Comparison of ENCODE assay signal across 33 cellular contexts in genomic region chr2:219549619-219550018, GRCh38. TPM values are rescaled to one million over a fixed set of nuclear protein-coding genes. Genes with fewer than 3 reads are reported as not detected.
"Had no signal": no experiment of that assay in that cellular context is flagged by ENCODE, and none has a peak within 500 bp of the region (broad histone marks: within the 10 kb centered on the region; RNA-seq: fewer than 3 reads in every experiment).

No MANE protein-coding gene starts in this region.

- DNase-seq: naive B cell; naive thymus-derived CD8-positive, alpha-beta T cell; occipital lobe; psoas muscle; spleen; stimulated activated CD4-positive, alpha-beta T cell treated with anti-CD3 and anti-CD28 coated beads, Interleukin-12 subunit alpha, Interleukin-12 subunit beta, amount 100 ng/mL, for 4 hours; stimulated activated CD4-positive, alpha-beta T cell treated with anti-CD3 and anti-CD28 coated beads, Interleukin-1b, Interleukin-23, amount 100 ng/mL, for 48 hours; stimulated activated CD4-positive, alpha-beta T cell treated with anti-CD3 and anti-CD28 coated beads, Interleukin-4, amount 100 ng/mL, for 1 hour; stimulated activated CD4-positive, alpha-beta T cell treated with anti-CD3 and anti-CD28 coated beads, Interleukin-4, amount 100 ng/mL, for 4 hours; stimulated activated CD8-positive, alpha-beta memory T cell treated with anti-CD3 and anti-CD28 coated beads, Interleukin-4, amount 100 ng/mL, for 48 hours; stimulated activated naive CD4-positive, alpha-beta T cell; stimulated activated naive CD8-positive, alpha-beta T cell treated with anti-CD3 and anti-CD28 coated beads, Interleukin-15, amount 100 ng/mL, for 72 hours; stimulated activated naive CD8-positive, alpha-beta T cell treated with anti-CD3 and anti-CD28 coated beads, Interleukin-15, Interleukin-2, amounts not matched to agents 100 U/mL and 50 U/mL, for 24 hours; substantia nigra; testis; tibial artery; transverse colon; upper lobe of right lung had no signal

- H2AFZ ChIP-seq: parathyroid adenoma had no signal

- H3K27ac Mint-ChIP-seq: naive thymus-derived CD8-positive, alpha-beta T cell; natural killer cell treated with Interleukin-12 subunit alpha and Interleukin-12 subunit beta and Interleukin-15 and Interleukin-18, amount 100 ng/mL, for 72 hours; progenitor cell of endocrine pancreas; stimulated activated memory B cell treated with anti-CD40 and anti-IgM and Interleukin-4, amounts not matched to agents 10 μg/mL and 1 μg/mL and 100 μg/mL, for 72 hours; stimulated activated naive CD8-positive, alpha-beta T cell treated with anti-CD3 and anti-CD28 coated beads, Interleukin-15, amount 100 ng/mL, for 72 hours; type B pancreatic cell had no signal

- H3K79me2 ChIP-seq: parathyroid adenoma had no signal

- H3K4me3 ChIP-seq: ovary, psoas muscle, skin epidermis, smooth muscle cell, spleen, suprapubic skin, testis, tibial artery, transverse colon, upper lobe of right lung, vagina had no signal

- H3K9ac ChIP-seq: parathyroid adenoma had no signal

- ATAC-seq: naive thymus-derived CD8-positive, alpha-beta T cell; natural killer cell treated with Interleukin-12 subunit alpha and Interleukin-12 subunit beta and Interleukin-15 and Interleukin-18, amount 100 ng/mL, for 72 hours; psoas muscle; right cardiac atrium; sciatic nerve; stimulated activated memory B cell treated with anti-CD40 and anti-IgM and Interleukin-4, amounts not matched to agents 10 μg/mL and 1 μg/mL and 100 μg/mL, for 72 hours; stimulated activated naive CD8-positive, alpha-beta T cell treated with anti-CD3 and anti-CD28 coated beads, Interleukin-15, amount 100 ng/mL, for 72 hours; stimulated activated naive CD8-positive, alpha-beta T cell treated with anti-CD3 and anti-CD28 coated beads, Interleukin-15, Interleukin-2, amounts not matched to agents 100 U/mL and 50 U/mL, for 24 hours; upper lobe of right lung had no signal

- H3K27me3 ChIP-seq: ovary, testis, tibial artery, vagina had no signal

- H3K27ac ChIP-seq: parathyroid adenoma, psoas muscle, skin epidermis, spleen, suprapubic skin, testis, tibial artery, transverse colon, upper lobe of right lung, vagina had no signal

- H3K36me3 Mint-ChIP-seq: naive thymus-derived CD8-positive, alpha-beta T cell; natural killer cell treated with Interleukin-12 subunit alpha and Interleukin-12 subunit beta and Interleukin-15 and Interleukin-18, amount 100 ng/mL, for 72 hours; stimulated activated memory B cell treated with anti-CD40 and anti-IgM and Interleukin-4, amounts not matched to agents 10 μg/mL and 1 μg/mL and 100 μg/mL, for 72 hours had no signal

- H3K4me3 Mint-ChIP-seq: naive B cell; natural killer cell treated with Interleukin-12 subunit alpha and Interleukin-12 subunit beta and Interleukin-15 and Interleukin-18, amount 100 ng/mL, for 72 hours; stimulated activated memory B cell treated with anti-CD40 and anti-IgM and Interleukin-4, amounts not matched to agents 10 μg/mL and 1 μg/mL and 100 μg/mL, for 72 hours; stimulated activated naive CD8-positive, alpha-beta T cell treated with anti-CD3 and anti-CD28 coated beads, Interleukin-15, amount 100 ng/mL, for 72 hours; type B pancreatic cell had no signal

- H3K9me3 Mint-ChIP-seq: naive thymus-derived CD8-positive, alpha-beta T cell; natural killer cell treated with Interleukin-12 subunit alpha and Interleukin-12 subunit beta and Interleukin-15 and Interleukin-18, amount 100 ng/mL, for 72 hours; stimulated activated memory B cell treated with anti-CD40 and anti-IgM and Interleukin-4, amounts not matched to agents 10 μg/mL and 1 μg/mL and 100 μg/mL, for 72 hours; stimulated activated naive CD8-positive, alpha-beta T cell treated with anti-CD3 and anti-CD28 coated beads, Interleukin-15, amount 100 ng/mL, for 72 hours; type B pancreatic cell had no signal

- H3K4me2 ChIP-seq: smooth muscle cell had no signal

- H3K9me3 ChIP-seq: ovary, psoas muscle, spleen, suprapubic skin, testis, tibial artery, transverse colon, upper lobe of right lung, vagina had no signal

- H3K36me3 ChIP-seq: ovary, spleen, suprapubic skin, tibial artery, transverse colon, upper lobe of right lung, vagina had no signal

RNA-seq across cellular contexts. Expression of gene OBSL1, which starts 21.7 kb away (rescaled TPM):
- polyA plus RNA-seq: naive thymus-derived CD8-positive, alpha-beta T cell had no signal

RNA-seq across cellular contexts. Expression of gene INHA, which starts 22.5 kb away (rescaled TPM):
- total RNA-seq: naive thymus-derived CD8-positive, alpha-beta T cell; natural killer cell treated with Interleukin-12 subunit alpha and Interleukin-12 subunit beta and Interleukin-15 and Interleukin-18, amount 100 ng/mL, for 72 hours; occipital lobe; transverse colon; urinary bladder had no signal
- polyA plus RNA-seq: naive thymus-derived CD8-positive, alpha-beta T cell had no signal

RNA-seq across cellular contexts. Expression of gene ASIC4, which starts 35.3 kb away (rescaled TPM):
- total RNA-seq: osteoblast, renal cortical epithelial cell, suprapubic skin, transverse colon, vagina had no signal
- polyA plus RNA-seq: naive thymus-derived CD8-positive, alpha-beta T cell had no signal
